In genomic region chr17:77914440-77915254, GRCh38 we compare ENCODE assay signal across 1 cellular context.
TF ChIP-seq lines count a peak whose summit lies in the region.

No MANE protein-coding gene starts in this region.

TF ChIP-seq in GM12878, 131 proteins besides CTCF, POLR2A, EP300 and RAD21 (continued from another document):
- no peak for TF ChIP-seq ZNF687 (IDR thresholded peaks at IDR 0.05)
